In genomic region chr7:50436133-50436802, GRCh38 we compare ENCODE assay signal across 9 cellular contexts. TPM values are rescaled to one million over a fixed set of nuclear protein-coding genes. Genes with fewer than 3 reads are reported as not detected.
DNase-seq lines count a peak whose midpoint lies in the region; TF ChIP-seq lines count a peak whose summit lies in the region.
"Had no signal": no experiment of that assay in that cellular context is flagged by ENCODE, and none has a peak within 500 bp of the region (broad histone marks: within the 10 kb centered on the region; RNA-seq: fewer than 3 reads in every experiment).

No MANE protein-coding gene starts in this region.

- no peak overlapping the region for H4K8ac ChIP-seq in trophoblast cell (ENCODE audit: low read depth, low read length)

- H3K4ac ChIP-seq in trophoblast cell (ENCODE audit: low read depth, low read length): no peak overlapping the region

- H3K79me2 ChIP-seq in GM23248 (ENCODE audit: insufficient read depth) (no peaks in the 10 kb centered on the region), trophoblast cell (ENCODE audit: control insufficient read depth, insufficient read depth, low read length, poor library complexity) (no peaks in the 10 kb centered on the region)

- H2AFZ ChIP-seq in GM23248: no peak overlapping the region
- no peak overlapping the region for H2AFZ ChIP-seq in trophoblast cell (ENCODE audit: insufficient read depth, low read length, poor library complexity)

- H3K4me2 ChIP-seq in GM23248 (ENCODE audit: unreplicated experiment): peak overlapping the region; percentile 39
- H3K4me2 ChIP-seq in trophoblast cell (ENCODE audit: low read length): no peak overlapping the region

- H3K36me3 ChIP-seq in GM23248 (ENCODE audit: low read depth) (no peaks in the 10 kb centered on the region), trophoblast cell (ENCODE audit: control insufficient read depth in 1 of 2, insufficient read depth in 2 of 2, low read length in 2 of 2) (peaks cover 0 to 3% of the 10 kb centered on the region in 2 experiments), suprapubic skin (peaks cover 18% of the 10 kb centered on the region)

- TF ChIP-seq CTCF in suprapubic skin (IDR thresholded peaks at IDR 0.05): no peak

- H3K79me1 ChIP-seq in trophoblast cell (ENCODE audit: low read length): no peaks in the 10 kb centered on the region

- H2BK5ac ChIP-seq in trophoblast cell (ENCODE audit: low read depth, low read length, poor library complexity): no peak overlapping the region

- H4K91ac ChIP-seq in trophoblast cell (ENCODE audit: low read depth, low read length): no peak overlapping the region

- no peak overlapping the region for H3K14ac ChIP-seq in trophoblast cell (ENCODE audit: low read length)

- H3K9me3 ChIP-seq in GM23248 (ENCODE audit: low read depth) (no peaks in the 10 kb centered on the region), trophoblast cell (ENCODE audit: insufficient read depth, low read depth, low read length) (peaks cover 3% of the 10 kb centered on the region), suprapubic skin (no peaks in the 10 kb centered on the region)

- H3K27ac ChIP-seq in GM23248: peak overlapping the region; percentile 84
- peak overlapping the region; percentile 76 for H3K27ac ChIP-seq in epithelial cell of prostate
- no peak overlapping the region for H3K27ac ChIP-seq in trophoblast cell (ENCODE audit: low read depth, low read length)
- no peak overlapping the region for H3K27ac ChIP-seq in suprapubic skin

- no peak overlapping the region for H3K23ac ChIP-seq in trophoblast cell (ENCODE audit: low read length)

- H4K20me1 ChIP-seq in GM23248 (ENCODE audit: insufficient read depth): no peaks in the 10 kb centered on the region

- no peak overlapping the region for H4K12ac ChIP-seq in trophoblast cell (ENCODE audit: low read depth, low read length)

- no peak overlapping the region for H3K4me3 ChIP-seq in GM23248
- H3K4me3 ChIP-seq in trophoblast cell (ENCODE audit: low read depth, low read length): no peak overlapping the region
- no peak overlapping the region for H3K4me3 ChIP-seq in suprapubic skin

- H3K27me3 ChIP-seq in GM23248 (replicated peaks; ENCODE audit: insufficient read depth): no peaks in the 10 kb centered on the region
- no peaks in the 10 kb centered on the region for H3K27me3 ChIP-seq in trophoblast cell (ENCODE audit: insufficient read depth, low read length)
- no peaks in the 10 kb centered on the region for H3K27me3 ChIP-seq in suprapubic skin

- no peak overlapping the region for H3K18ac ChIP-seq in trophoblast cell (ENCODE audit: low read length)

- H3K9me2 ChIP-seq in GM23248 (ENCODE audit: insufficient read depth): no peaks in the 10 kb centered on the region

- 19% methylated on average over 3 of the region's 3 CpGs for WGBS in GM23248 (ENCODE audit: low coverage in 1 of 2, low lambda C conversion rate in 2 of 2, missing lambda C conversion rate in 2 of 2), 2 experiments
- WGBS in trophoblast cell (ENCODE audit: extremely low coverage, insufficient coverage, insufficient read length): no CpG with 5 or more reads among the region's 3 CpGs
- WGBS in suprapubic skin: 86% methylated on average over 3 of the region's 3 CpGs

- no peak for TF ChIP-seq POLR2A in suprapubic skin (IDR thresholded peaks at IDR 0.05)

- H3K9ac ChIP-seq in GM23248 (peak overlapping the region; percentile 45), trophoblast cell (ENCODE audit: low read length) (no peak overlapping the region)

- peaks cover 18% of the 10 kb centered on the region for H3K4me1 ChIP-seq in GM23248 (ENCODE audit: insufficient read depth)
- peaks cover 2% of the 10 kb centered on the region in 2 experiments for H3K4me1 ChIP-seq in trophoblast cell (ENCODE audit: control insufficient read depth in 1 of 2, insufficient read depth in 2 of 2, low read length in 2 of 2)
- H3K4me1 ChIP-seq in suprapubic skin: no peaks in the 10 kb centered on the region

- no peak overlapping the region for H2BK120ac ChIP-seq in trophoblast cell (ENCODE audit: insufficient read depth, low read length, poor library complexity)

- no peak overlapping the region for H2AK5ac ChIP-seq in trophoblast cell (ENCODE audit: low read length)

- peak; percentile 81 for DNase-seq in GM23248
- peak; percentile 23 for DNase-seq in RKO (ENCODE audit: low spot score)
- peak; percentile 24 for DNase-seq in epithelial cell of prostate (ENCODE audit: low read depth, low spot score)
- DNase-seq in trophoblast cell: peak; percentile 73 to 75
- DNase-seq in NCI-H2029 (lab: John Stamatoyannopoulos, UW): no peak
- no peak for DNase-seq in suprapubic skin (ENCODE audit: low spot score in 2 of 2)
- no peak for DNase-seq in activated CD4-positive, alpha-beta T cell treated with anti-CD3 and anti-CD28 coated beads for 4 hours
- DNase-seq: activated gamma-delta T cell treated with Interleukin-2 at 50 U/mL for 16 hours; stimulated activated CD8-positive, alpha-beta memory T cell treated with anti-CD3 and anti-CD28 coated beads, Interleukin-4, amount 100 ng/mL, for 48 hours had no signal

- in situ Hi-C loops in GM23248 (cut with MboI): no loop called here

- TF ChIP-seq EP300 in suprapubic skin (IDR thresholded peaks at IDR 0.05): no peak

- no peak overlapping the region for H2BK12ac ChIP-seq in trophoblast cell (ENCODE audit: low read length)

- H3F3A ChIP-seq in GM23248 (ENCODE audit: insufficient read depth): peaks cover 16% of the 10 kb centered on the region

RNA-seq across cellular contexts. Expression of gene FIGNL1, which starts 13.9 kb away (rescaled TPM):
- 20.2 and 27.8 TPM in 2 replicates for total RNA-seq in GM23248 (2014; rRNA removed; shearing (Covaris generic))
- polyA plus RNA-seq in GM23248 (2016; fragmentation: Nextera tagmentation; extraction: Ambion mirVana): 8.4 and 9.2 TPM in 2 replicates
- polyA plus RNA-seq in trophoblast cell (2013): 9.0 and 9.2 TPM in 2 replicates
- 10 to 100 TPM in 3 of 4 donors, 1 to 10 TPM in 1; 8.1 to 22.1 (median 16.4) TPM for total RNA-seq in suprapubic skin

Comparison
In these comparisons a context has a peak if more than half of its experiments do, and no peak if none do; other contexts are left out.
1. DNase-seq: peak in GM23248 (single experiment), RKO (single experiment), epithelial cell of prostate (single experiment) and trophoblast cell (2 of 2); none in NCI-H2029 (single experiment), suprapubic skin (0 of 2) and activated CD4-positive, alpha-beta T cell treated with anti-CD3 and anti-CD28 coated beads for 4 hours (0 of 2).
2. H3K27ac ChIP-seq: peak in GM23248 (single experiment) and epithelial cell of prostate (single experiment); none in trophoblast cell (single experiment) and suprapubic skin (single experiment).